In genomic region chr18:62420513-62421209, GRCh38 we compare ENCODE assay signal across 8 cellular contexts.
DNase-seq lines count a peak whose midpoint lies in the region; ATAC-seq and TF ChIP-seq lines count a peak whose summit lies in the region.

No MANE protein-coding gene starts in this region.

- no peak for TF ChIP-seq EP300 in sigmoid colon (IDR thresholded peaks at IDR 0.05)

- peak overlapping the region; percentile 31 for H3K4me3 ChIP-seq in effector memory CD4-positive, alpha-beta T cell (ENCODE audit: insufficient read depth, low read depth, low read length, poor library complexity, severe bottlenecking)
- H3K4me3 ChIP-seq in sigmoid colon (peak overlapping the region in 2 of 4 donors; percentile 19 to 28), testis (no peak overlapping the region)

- no peak for TF ChIP-seq CTCF in sigmoid colon (IDR thresholded peaks at IDR 0.05)
- TF ChIP-seq CTCF in testis (IDR thresholded peaks at IDR 0.05), result no peak

- no peaks in the 10 kb centered on the region for H3K36me3 ChIP-seq in effector memory CD4-positive, alpha-beta T cell (ENCODE audit: control insufficient read depth, insufficient read depth, low read length)
- H3K36me3 ChIP-seq in sigmoid colon (no peaks in the 10 kb centered on the region), testis (ENCODE audit: low read depth, missing control alignments) (no peaks in the 10 kb centered on the region)

- peaks cover 3% of the 10 kb centered on the region for H3K27me3 Mint-ChIP-seq in IgD-negative memory B cell

- H3K4me1 ChIP-seq in effector memory CD4-positive, alpha-beta T cell (ENCODE audit: control insufficient read depth, insufficient read depth, low read length, poor library complexity, severe bottlenecking), result no peaks in the 10 kb centered on the region
- H3K4me1 ChIP-seq in sigmoid colon (peaks cover 0 to 16% (median 13%) of the 10 kb centered on the region in 4 donors), testis (no peaks in the 10 kb centered on the region)

- DNase-seq in Caki2 (ENCODE audit: low read depth) (peak; percentile 86), sigmoid colon (no peak), SW 1271 (lab: John Stamatoyannopoulos, UW) (no peak), testis (no peak)
- peak; percentile 56 for DNase-seq in activated CD4-positive, alpha-beta T cell treated with anti-CD3 and anti-CD28 coated beads, Interleukin-2, amount 50 U/mL, for 1 hour
- peak; percentile 40 to 60 (median 54) for DNase-seq in effector memory CD4-positive, alpha-beta T cell

- intact Hi-C loops in sigmoid colon (cut with DNase I) (no loop called here), testis (cut with DNase I; ENCODE audit: low total_unique reads) (no loop called here)

- H3K9me3 ChIP-seq in effector memory CD4-positive, alpha-beta T cell (ENCODE audit: control insufficient read depth, low read length), result no peaks in the 10 kb centered on the region
- no peaks in the 10 kb centered on the region for H3K9me3 ChIP-seq in sigmoid colon
- H3K9me3 ChIP-seq in testis, result no peaks in the 10 kb centered on the region

- peak; percentile 96 for ATAC-seq in GM21515 (IDR thresholded peaks at IDR 0.05; ENCODE audit: unreplicated experiment)

- peak overlapping the region in 2 of 3 donors; percentile 86 to 87 for H3K27ac Mint-ChIP-seq in IgD-negative memory B cell

- H3K4me3 Mint-ChIP-seq in IgD-negative memory B cell, result peak overlapping the region; percentile 36 to 89 (median 78)

- H3K9me3 Mint-ChIP-seq in IgD-negative memory B cell, result peaks cover 0 to 2% (median 0%) of the 10 kb centered on the region in 3 donors

- H3K4me1 Mint-ChIP-seq in IgD-negative memory B cell, result peaks cover 10 to 13% (median 11%) of the 10 kb centered on the region in 3 donors

- in situ Hi-C loops in Caki2 (cut with HindIII; ENCODE audit: low pct_unique_long_range_greater_than_20kb, low sequenced_read_pairs), result no loop called here

- WGBS in sigmoid colon, 2 donors, result 1 to 4% methylated on average over 9 of the region's 9 CpGs
- WGBS in testis, 2 donors, result 51 to 58% methylated on average over 9 of the region's 9 CpGs

- TF ChIP-seq POLR2A in sigmoid colon (IDR thresholded peaks at IDR 0.05) (no peak), testis (IDR thresholded peaks at IDR 0.05) (no peak)

- peak overlapping the region; percentile 66 for H3K27ac ChIP-seq in effector memory CD4-positive, alpha-beta T cell (ENCODE audit: insufficient read depth, low read length, poor library complexity, severe bottlenecking)
- H3K27ac ChIP-seq in sigmoid colon (peak overlapping the region; percentile 22 to 59 (median 48)), testis (no peak overlapping the region)

- no peaks in the 10 kb centered on the region for H3K27me3 ChIP-seq in effector memory CD4-positive, alpha-beta T cell (replicated peaks; ENCODE audit: control insufficient read depth, insufficient read depth, low read length, poor library complexity, severe bottlenecking)
- H3K27me3 ChIP-seq in sigmoid colon (no peaks in the 10 kb centered on the region), testis (no peaks in the 10 kb centered on the region)

- H3K36me3 Mint-ChIP-seq in IgD-negative memory B cell, result no peaks in the 10 kb centered on the region

Comparison
In these comparisons a context has a peak if more than half of its experiments do, and no peak if none do; other contexts are left out.
1. DNase-seq: peak in Caki2 (single experiment), activated CD4-positive, alpha-beta T cell treated with anti-CD3 and anti-CD28 coated beads, Interleukin-2, amount 50 U/mL, for 1 hour (single experiment) and effector memory CD4-positive, alpha-beta T cell (3 of 3); none in sigmoid colon (single experiment), SW 1271 (0 of 2) and testis (single experiment).
2. H3K27ac ChIP-seq: peak in effector memory CD4-positive, alpha-beta T cell (single experiment) and sigmoid colon (4 of 4); none in testis (0 of 2).